23 cellular contexts compared by ENCODE assay signal in the genomic region with DNA sequence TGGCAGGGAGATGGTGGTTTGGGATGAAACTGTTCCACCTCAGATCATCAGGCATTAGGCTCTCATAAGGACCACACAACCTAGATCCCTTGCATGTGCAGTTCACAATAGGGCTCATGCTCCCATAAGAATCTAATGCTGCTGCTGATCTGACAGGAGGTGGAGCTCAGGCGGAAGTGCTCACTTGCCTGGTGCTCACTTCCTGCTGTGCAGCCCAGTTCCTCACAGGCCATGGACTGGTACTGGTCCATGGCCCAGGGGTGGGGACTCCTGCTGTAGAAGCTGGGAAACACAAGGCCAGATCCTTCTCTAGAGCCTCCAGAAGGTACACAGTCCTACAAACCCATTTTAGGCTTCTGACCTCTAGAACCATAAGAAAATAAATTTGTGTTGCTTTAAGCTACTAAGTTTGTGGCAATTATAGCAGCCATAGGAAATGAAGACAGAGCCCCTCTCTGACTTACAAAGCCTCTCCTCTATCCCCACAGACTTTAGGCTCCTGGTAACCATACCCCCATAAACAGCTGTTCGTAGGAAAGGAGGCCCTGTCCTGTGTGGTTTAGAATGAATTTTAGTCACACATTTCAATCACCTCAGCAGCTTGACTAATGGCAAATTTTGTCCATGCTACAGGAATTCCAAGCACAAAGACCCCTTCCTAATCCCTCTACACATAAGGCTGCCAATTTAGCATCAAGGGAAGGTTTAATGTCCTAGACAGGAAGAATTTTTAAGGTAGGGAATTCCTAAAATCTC.
"Had no signal": no experiment of that assay in that cellular context is flagged by ENCODE, and none has a peak within 500 bp of the region (broad histone marks: within the 10 kb centered on the region; RNA-seq: fewer than 3 reads in every experiment).

No MANE protein-coding gene starts in this region.

- H3K4me1 Mint-ChIP-seq: memory B cell had no signal

- H3K27ac Mint-ChIP-seq: memory B cell; natural killer cell treated with Interleukin-12 subunit alpha and Interleukin-12 subunit beta and Interleukin-15 and Interleukin-18, amount 100 ng/mL, for 72 hours had no signal

- DNase-seq: central memory CD4-positive, alpha-beta T cell; cortex of kidney; effector memory CD4-positive, alpha-beta T cell; gastrocnemius medialis; heart right ventricle; hypothalamus; kidney glomerular epithelial cell; lower lobe of right lung; midbrain; psoas muscle; retina; stimulated activated CD4-positive, alpha-beta T cell treated with anti-CD3 and anti-CD28 coated beads, Interleukin-12 subunit alpha, Interleukin-12 subunit beta, amount 100 ng/mL, for 4 hours; stimulated activated naive CD8-positive, alpha-beta T cell treated with anti-CD3 and anti-CD28 coated beads, Interleukin-15, Interleukin-2, amounts not matched to agents 100 U/mL and 50 U/mL, for 24 hours; testis; upper lobe of right lung had no signal

- H3K79me2 ChIP-seq: parathyroid adenoma had no signal

- H3K4me1 ChIP-seq: gastrocnemius medialis, lower lobe of right lung, parathyroid adenoma, psoas muscle, testis, tibial nerve, upper lobe of right lung had no signal

- H3K27ac ChIP-seq: gastrocnemius medialis, heart right ventricle, lower lobe of right lung, parathyroid adenoma, psoas muscle, skin epidermis, testis, tibial nerve, upper lobe of right lung had no signal

- H2AFZ ChIP-seq: parathyroid adenoma had no signal

- H3K4me3 ChIP-seq: gastrocnemius medialis, heart right ventricle, lower lobe of right lung, psoas muscle, skin epidermis, testis, tibial nerve, upper lobe of right lung had no signal

- H3K4me3 Mint-ChIP-seq: memory B cell; natural killer cell treated with Interleukin-12 subunit alpha and Interleukin-12 subunit beta and Interleukin-15 and Interleukin-18, amount 100 ng/mL, for 72 hours had no signal

- H3K9me3 ChIP-seq: gastrocnemius medialis, lower lobe of right lung, psoas muscle, testis, tibial nerve, upper lobe of right lung had no signal

- ATAC-seq: esophagus mucosa; gastrocnemius medialis; heart right ventricle; left lobe of liver; lower lobe of right lung; natural killer cell treated with Interleukin-12 subunit alpha and Interleukin-12 subunit beta and Interleukin-15 and Interleukin-18, amount 100 ng/mL, for 72 hours; psoas muscle; sciatic nerve; stimulated activated naive CD8-positive, alpha-beta T cell treated with anti-CD3 and anti-CD28 coated beads, Interleukin-15, Interleukin-2, amounts not matched to agents 100 U/mL and 50 U/mL, for 24 hours; upper lobe of right lung had no signal

- H3K36me3 ChIP-seq: gastrocnemius medialis, heart right ventricle, lower lobe of right lung, tibial nerve, upper lobe of right lung had no signal

- H3K27me3 ChIP-seq: gastrocnemius medialis, testis, upper lobe of right lung had no signal

- H3K36me3 Mint-ChIP-seq: memory B cell; natural killer cell treated with Interleukin-12 subunit alpha and Interleukin-12 subunit beta and Interleukin-15 and Interleukin-18, amount 100 ng/mL, for 72 hours had no signal

- H3K9me3 Mint-ChIP-seq: memory B cell had no signal
